In the genomic region with DNA sequence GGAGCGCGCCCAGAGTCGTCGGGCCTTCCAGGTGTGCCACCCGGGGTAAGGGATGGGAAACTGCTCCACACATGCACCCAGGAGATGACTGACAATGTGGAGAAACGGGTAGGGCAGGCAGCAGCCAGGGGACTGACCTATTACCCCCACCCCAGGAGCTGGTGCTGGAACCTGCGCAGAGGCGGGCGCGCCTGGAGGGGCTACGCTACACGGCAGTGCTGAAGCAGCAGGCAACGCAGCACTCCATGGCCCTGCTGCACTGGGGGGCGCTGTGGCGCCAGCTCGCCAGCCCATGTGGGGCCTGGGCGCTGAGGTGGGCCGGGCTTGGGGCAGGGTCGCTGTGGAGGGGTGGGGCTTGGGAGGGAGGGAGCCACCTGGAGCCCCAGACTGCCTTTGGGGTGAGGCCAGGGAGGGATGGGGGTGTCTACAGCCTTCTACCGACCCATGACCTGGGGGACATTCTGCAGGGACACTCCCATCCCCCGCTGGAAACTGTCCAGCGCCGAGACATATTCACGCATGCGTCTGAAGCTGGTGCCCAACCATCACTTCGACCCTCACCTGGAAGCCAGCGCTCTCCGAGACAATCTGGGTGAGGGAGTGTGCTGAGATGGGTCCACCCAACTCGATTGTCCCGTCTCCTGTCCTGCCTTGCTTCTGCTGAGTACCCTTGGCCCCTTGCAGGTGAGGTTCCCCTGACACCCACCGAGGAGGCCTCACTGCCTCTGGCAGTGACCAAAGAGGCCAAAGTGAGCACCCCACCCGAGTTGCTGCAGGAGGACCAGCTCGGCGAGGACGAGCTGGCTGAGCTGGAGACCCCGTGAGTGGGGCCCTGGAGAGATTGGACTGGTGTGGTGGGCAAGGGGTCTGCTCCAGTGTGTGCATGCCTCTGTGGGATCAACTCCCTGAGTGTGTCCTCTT, we compare ENCODE assay signal across 1 cellular context.
TF ChIP-seq lines count a peak whose summit lies in the region.

No MANE protein-coding gene starts in this region.

TF ChIP-seq in HCT116, 20 proteins besides CTCF, POLR2A, EP300 and RAD21:
- TF ChIP-seq ELF1 (IDR thresholded peaks at IDR 0.05; ENCODE audit: borderline replicate concordance, low read depth), result no peak
- TF ChIP-seq EZH2 (IDR thresholded peaks at IDR 0.05), result no peak
- TF ChIP-seq, protein P1, sequence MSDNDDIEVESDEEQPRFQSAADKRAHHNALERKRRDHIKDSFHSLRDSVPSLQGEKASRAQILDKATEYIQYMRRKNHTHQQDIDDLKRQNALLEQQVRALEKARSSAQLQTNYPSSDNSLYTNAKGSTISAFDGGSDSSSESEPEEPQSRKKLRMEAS (IDR thresholded peaks at IDR 0.05), result no peak
- no peak for TF ChIP-seq ATF3 (IDR thresholded peaks at IDR 0.05)
